16 cellular contexts compared by ENCODE assay signal in genomic region chrX:124895947-124896346, GRCh38.
DNase-seq lines count a peak whose midpoint lies in the region.
"Had no signal": no experiment of that assay in that cellular context is flagged by ENCODE, and none has a peak within 500 bp of the region (broad histone marks: within the 10 kb centered on the region; RNA-seq: fewer than 3 reads in every experiment).

No MANE protein-coding gene starts in this region.

- H3K4me3 ChIP-seq in MG63, result no peak overlapping the region
- H3K4me3 ChIP-seq: GM23248 had no signal

- CTCF ChIA-PET in activated naive CD4-positive, alpha-beta T cell treated with anti-CD3 and anti-CD28 coated beads, Interleukin-2, amount 10 ng/mL, durations not matched to agents 7 days and 5 days (lab: Charles Lee), result no interaction called here

- no peaks in the 10 kb centered on the region for H3K9me3 Mint-ChIP-seq in activated naive CD4-positive, alpha-beta T cell treated with anti-CD3 and anti-CD28 coated beads, Interleukin-2, amount 10 ng/mL, durations not matched to agents 7 days and 5 days
- H3K9me3 Mint-ChIP-seq: CD8-positive, alpha-beta T cell had no signal

- H3K4me1 Mint-ChIP-seq in activated naive CD4-positive, alpha-beta T cell treated with anti-CD3 and anti-CD28 coated beads, Interleukin-2, amount 10 ng/mL, durations not matched to agents 7 days and 5 days, result no peaks in the 10 kb centered on the region
- H3K4me1 Mint-ChIP-seq: CD4-positive, CD25-positive, alpha-beta regulatory T cell had no signal

- DNase-seq in DMS53 treated with DMSO at 0.1 percent for 48 hours (lab: John Stamatoyannopoulos, UW; ENCODE audit: unreplicated experiment), result peak; percentile 1
- DNase-seq in NCI-H146 (lab: John Stamatoyannopoulos, UW), result peak; percentile 57
- DNase-seq in NCI-H69 (lab: John Stamatoyannopoulos, UW), result peak; percentile 74
- peak; percentile 43 for DNase-seq in cerebellar cortex (ENCODE audit: low spot score)
- DNase-seq in CD1c-positive myeloid dendritic cell (ENCODE audit: extremely low spot score), result no peak
- DNase-seq in NCI-H2196 treated with DMSO at 0.1 percent for 48 hours (lab: John Stamatoyannopoulos, UW; ENCODE audit: unreplicated experiment), result no peak
- no peak for DNase-seq in activated naive CD4-positive, alpha-beta T cell treated with anti-CD3 and anti-CD28 coated beads, Interleukin-2, amount 10 ng/mL, durations not matched to agents 7 days and 5 days
- no peak for DNase-seq in MG63
- DNase-seq: Caco-2; CD4-positive, CD25-positive, alpha-beta regulatory T cell; CD8-positive, alpha-beta T cell; DMS153; DMS79 treated with DMSO at 0.1 percent for 48 hours; GM23248; H7; HCEC 1CT had no signal

- H3K4me3 Mint-ChIP-seq in activated naive CD4-positive, alpha-beta T cell treated with anti-CD3 and anti-CD28 coated beads, Interleukin-2, amount 10 ng/mL, durations not matched to agents 7 days and 5 days, result no peak overlapping the region
- H3K4me3 Mint-ChIP-seq: CD4-positive, CD25-positive, alpha-beta regulatory T cell; CD8-positive, alpha-beta T cell had no signal

- H3K9me3 ChIP-seq in MG63, result no peaks in the 10 kb centered on the region
- H3K9me3 ChIP-seq: Caco-2 had no signal

- no peaks in the 10 kb centered on the region for H3K27me3 ChIP-seq in MG63

- H3K36me3 ChIP-seq in MG63, result no peaks in the 10 kb centered on the region

- H3K27ac Mint-ChIP-seq in activated naive CD4-positive, alpha-beta T cell treated with anti-CD3 and anti-CD28 coated beads, Interleukin-2, amount 10 ng/mL, durations not matched to agents 7 days and 5 days, result no peak overlapping the region
- H3K27ac Mint-ChIP-seq: CD4-positive, CD25-positive, alpha-beta regulatory T cell; CD8-positive, alpha-beta T cell had no signal

- H3K36me3 Mint-ChIP-seq in activated naive CD4-positive, alpha-beta T cell treated with anti-CD3 and anti-CD28 coated beads, Interleukin-2, amount 10 ng/mL, durations not matched to agents 7 days and 5 days, result no peaks in the 10 kb centered on the region
- H3K36me3 Mint-ChIP-seq: CD4-positive, CD25-positive, alpha-beta regulatory T cell; CD8-positive, alpha-beta T cell had no signal

- H3K27me3 Mint-ChIP-seq in activated naive CD4-positive, alpha-beta T cell treated with anti-CD3 and anti-CD28 coated beads, Interleukin-2, amount 10 ng/mL, durations not matched to agents 7 days and 5 days, result no peaks in the 10 kb centered on the region
- H3K27me3 Mint-ChIP-seq: CD4-positive, CD25-positive, alpha-beta regulatory T cell had no signal

Comparison
In these comparisons a context has a peak if more than half of its experiments do, and no peak if none do; other contexts are left out.
1. DNase-seq: peak in DMS53 treated with DMSO at 0.1 percent for 48 hours (single experiment), NCI-H146 (single experiment), NCI-H69 (single experiment) and cerebellar cortex (single experiment); none in CD1c-positive myeloid dendritic cell (single experiment), NCI-H2196 treated with DMSO at 0.1 percent for 48 hours (single experiment), activated naive CD4-positive, alpha-beta T cell treated with anti-CD3 and anti-CD28 coated beads, Interleukin-2, amount 10 ng/mL, durations not matched to agents 7 days and 5 days (single experiment) and MG63 (single experiment).